8 cellular contexts compared by ENCODE assay signal in genomic region chr2:6352906-6353515, GRCh38.
DNase-seq lines count a peak whose midpoint lies in the region; ATAC-seq and TF ChIP-seq lines count a peak whose summit lies in the region.

No MANE protein-coding gene starts in this region.

- H3K9me3 ChIP-seq in endodermal cell (ENCODE audit: control insufficient read depth, low read length), result no peaks in the 10 kb centered on the region

- H3K27ac Mint-ChIP-seq in endodermal cell, result no peak overlapping the region

- no peak overlapping the region for H3K9ac ChIP-seq in endodermal cell (ENCODE audit: extremely low read depth, low read length, poor library complexity, severe bottlenecking)

- no peak overlapping the region for H3K4me3 ChIP-seq in endodermal cell (ENCODE audit: low read length)

- no peaks in the 10 kb centered on the region for H3K9me3 Mint-ChIP-seq in endodermal cell

- H3K27ac ChIP-seq in endodermal cell (ENCODE audit: low read depth, low read length), result no peak overlapping the region

- H3K36me3 ChIP-seq in endodermal cell (ENCODE audit: control insufficient read depth, insufficient read depth, low read length), result no peaks in the 10 kb centered on the region

- WGBS in endodermal cell (ENCODE audit: insufficient coverage in 1 of 2, insufficient read length in 1 of 2), 2 experiments, result 28 to 38% methylated on average over 3 to 4 of the region's 8 CpGs

- ATAC-seq in HG02981 (IDR thresholded peaks at IDR 0.05; ENCODE audit: unreplicated experiment) (no peak), HG02938 (IDR thresholded peaks at IDR 0.05; ENCODE audit: unreplicated experiment) (no peak)

- H3K36me3 Mint-ChIP-seq in endodermal cell (ENCODE audit: low read depth), result no peaks in the 10 kb centered on the region

- peak; percentile 91 for TF ChIP-seq CTCF in endodermal cell (conservative IDR thresholded peaks at IDR 0.05)

- DNase-seq in ELR (ENCODE audit: low read depth) (peak; percentile 2), NCI-H345 treated with DMSO at 0.1 percent for 48 hours (lab: John Stamatoyannopoulos, UW; ENCODE audit: unreplicated experiment) (peak; percentile 3), endodermal cell (peak; percentile 94), occipital lobe (lab: John Stamatoyannopoulos, UW) (peak; percentile 2), NOMO-1 (lab: John Stamatoyannopoulos, UW; ENCODE audit: unreplicated experiment in 2 of 2) (no peak), NOMO-1 treated with dmso at 0.1 percent for 144 hours (lab: John Stamatoyannopoulos, UW; ENCODE audit: unreplicated experiment) (no peak)

- no peaks in the 10 kb centered on the region for H3K4me1 ChIP-seq in endodermal cell (ENCODE audit: control insufficient read depth, insufficient read depth, low read length)

- no peaks in the 10 kb centered on the region for H3K27me3 ChIP-seq in endodermal cell (ENCODE audit: control insufficient read depth, insufficient read depth, low read length, poor library complexity, severe bottlenecking)

- H3K4me1 Mint-ChIP-seq in endodermal cell, result peaks cover 7% of the 10 kb centered on the region

- no peak overlapping the region for H3K4me3 Mint-ChIP-seq in endodermal cell

- H3K27me3 Mint-ChIP-seq in endodermal cell (ENCODE audit: insufficient read depth), result no peaks in the 10 kb centered on the region

Comparison
In these comparisons a context has a peak if more than half of its experiments do, and no peak if none do; other contexts are left out.
1. DNase-seq: peak in ELR (single experiment), NCI-H345 treated with DMSO at 0.1 percent for 48 hours (single experiment), endodermal cell (single experiment) and occipital lobe (single experiment); none in NOMO-1 (0 of 2) and NOMO-1 treated with dmso at 0.1 percent for 144 hours (single experiment).